22 cellular contexts compared by ENCODE assay signal in the genomic region with DNA sequence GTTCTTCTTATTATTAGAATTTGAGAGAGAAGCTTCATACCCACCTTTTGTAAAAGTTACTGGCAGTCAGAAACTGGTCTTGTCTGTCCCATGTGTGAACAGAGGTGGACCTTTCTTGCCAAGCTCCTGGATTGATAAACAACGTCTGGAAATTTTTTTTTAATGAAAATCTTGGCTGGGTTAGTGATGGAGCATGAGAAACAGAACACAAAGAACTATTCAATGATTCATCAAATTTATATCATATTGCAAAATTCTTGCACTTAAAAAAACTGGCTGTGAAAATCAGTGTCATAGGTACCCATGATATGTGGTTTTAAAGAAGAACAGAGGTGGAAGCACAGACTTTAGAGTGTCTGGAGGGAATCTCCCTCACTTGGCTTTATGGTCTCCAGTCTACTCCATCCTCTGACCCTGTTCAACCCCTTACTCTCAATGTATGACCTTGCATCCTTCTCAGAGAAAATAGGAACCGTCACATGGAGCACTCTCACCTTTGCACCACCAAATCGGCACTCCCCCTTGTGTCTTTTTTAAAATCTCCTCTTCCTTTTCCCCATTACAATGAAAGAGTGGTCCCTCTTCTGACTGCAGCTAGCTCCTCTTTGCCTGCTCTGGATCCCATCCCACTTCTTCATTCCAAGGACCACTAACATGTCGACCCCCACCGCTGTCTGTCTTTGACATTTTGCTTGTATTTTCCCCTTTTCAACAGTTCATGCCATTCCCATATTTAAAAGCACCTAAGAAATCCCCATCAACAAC. TPM values are rescaled to one million over a fixed set of nuclear protein-coding genes. Genes with fewer than 3 reads are reported as not detected.
DNase-seq lines count a peak whose midpoint lies in the region; ATAC-seq and TF ChIP-seq lines count a peak whose summit lies in the region.
"Had no signal": no experiment of that assay in that cellular context is flagged by ENCODE, and none has a peak within 500 bp of the region (broad histone marks: within the 10 kb centered on the region; RNA-seq: fewer than 3 reads in every experiment).

No MANE protein-coding gene starts in this region.

- H3K56ac ChIP-seq in IMR-90 (ENCODE audit: extremely low read depth, insufficient read depth, low read length), result no peak overlapping the region

- no peak overlapping the region for H2BK20ac ChIP-seq in IMR-90 (ENCODE audit: low read depth, low read length)

- TF ChIP-seq CTCF in IMR-90 (conservative IDR thresholded peaks at IDR 0.05; ENCODE audit: low read depth, low read length), result no peak
- no peak for TF ChIP-seq CTCF in coronary artery (IDR thresholded peaks at IDR 0.05)
- TF ChIP-seq CTCF in testis (IDR thresholded peaks at IDR 0.05), result no peak

- no peak overlapping the region for H2BK15ac ChIP-seq in IMR-90 (ENCODE audit: low read depth, low read length)

- no peaks in the 10 kb centered on the region for H4K20me1 ChIP-seq in IMR-90 (ENCODE audit: insufficient read depth, low read length)

- no peaks in the 10 kb centered on the region for H3K79me1 ChIP-seq in IMR-90 (ENCODE audit: low read depth in 1 of 2, low read length in 2 of 2)

- H2BK5ac ChIP-seq in IMR-90 (ENCODE audit: low read depth, low read length, poor library complexity, severe bottlenecking), result no peak overlapping the region

- BruUV-seq in IMR-90 (replicated peaks; lab: Mats Ljungman, UMichigan), result no TSS peak

- no peak overlapping the region for H2AFZ ChIP-seq in IMR-90 (replicated peaks; ENCODE audit: low read length, poor library complexity)

- in situ Hi-C loops in IMR-90 (cut with MboI; ENCODE audit: low sequenced_read_pairs), result no loop called here

- H4K5ac ChIP-seq in IMR-90 (ENCODE audit: low read depth, low read length), result no peak overlapping the region

- H3K14ac ChIP-seq in IMR-90 (replicated peaks; ENCODE audit: low read depth, low read length), result no peak overlapping the region

- TF ChIP-seq POLR2A in IMR-90 (IDR thresholded peaks at IDR 0.05; ENCODE audit: low read depth, low read length) (no peak), testis (IDR thresholded peaks at IDR 0.05) (no peak)

- H3K36me3 ChIP-seq in IMR-90 (ENCODE audit: control insufficient read depth, insufficient read depth, low read length) (no peaks in the 10 kb centered on the region), muscle layer of duodenum (ENCODE audit: control insufficient read depth in 1 of 2, insufficient read depth in 2 of 2, low read length in 2 of 2) (no peaks in the 10 kb centered on the region), testis (ENCODE audit: low read depth, missing control alignments) (no peaks in the 10 kb centered on the region)
- H3K36me3 ChIP-seq: heart left ventricle had no signal

- no peak overlapping the region for H3K4me2 ChIP-seq in IMR-90 (ENCODE audit: low read depth, low read length)

- POLR2A ChIA-PET in IMR-90 (lab: Charles Lee; ENCODE audit: unreplicated experiment), result no interaction called here

- ATAC-seq in IMR-90 (ENCODE audit: low read depth) (no peak), GM18867 (IDR thresholded peaks at IDR 0.05; ENCODE audit: unreplicated experiment) (no peak), HG03520 (IDR thresholded peaks at IDR 0.05; ENCODE audit: unreplicated experiment) (no peak)
- ATAC-seq: stimulated activated effector memory CD8-positive, alpha-beta T cell treated with anti-CD3 and anti-CD28 coated beads, Interleukin-12 subunit alpha, Interleukin-12 subunit beta, amount 100 ng/mL, for 72 hours had no signal

- peak; percentile 67 for DNase-seq in IMR-90
- DNase-seq in coronary artery (ENCODE audit: low spot score), result peak; percentile 33
- DNase-seq in testis, result no peak
- no peak for DNase-seq in activated CD4-positive, alpha-beta T cell treated with anti-CD3 and anti-CD28 coated beads, Interleukin-2, amount 50 U/mL, for 1 hour
- DNase-seq in Kasumi-1 (lab: John Stamatoyannopoulos, UW), result no peak
- DNase-seq: activated CD4-positive, CD25-positive, alpha-beta regulatory T cell treated with anti-CD3 and anti-CD28 coated beads, Interleukin-2, amount 50 U/mL, for 72 hours; activated CD8-positive, alpha-beta memory T cell treated with anti-CD3 and anti-CD28 coated beads, Interleukin-2, amount 50 U/mL, for 48 hours; activated naive CD4-positive, alpha-beta T cell treated with Interleukin-2 at 50 U/mL for 16 hours; C1 segment of cervical spinal cord; DMS53; effector memory CD4-positive, alpha-beta T cell; H7; heart left ventricle; kidney; naive B cell; NCI-H748 treated with DMSO at 0.1 percent for 48 hours; RPMI8226; T-helper 2 cell had no signal

- no peak for TF ChIP-seq RAD21 in IMR-90 (IDR thresholded peaks at IDR 0.05; ENCODE audit: low read length)

- no peak overlapping the region for H3K4me3 ChIP-seq in IMR-90 (ENCODE audit: insufficient read depth, low read depth, low read length)
- H3K4me3 ChIP-seq in coronary artery, result no peak overlapping the region
- H3K4me3 ChIP-seq in muscle layer of duodenum (ENCODE audit: low read depth in 1 of 2, low read length in 2 of 2), result no peak overlapping the region
- no peak overlapping the region for H3K4me3 ChIP-seq in testis
- H3K4me3 ChIP-seq: heart left ventricle had no signal

- intact Hi-C loops in IMR-90 (cut with micrococcal nuclease) (no loop called here), testis (cut with DNase I; ENCODE audit: low total_unique reads) (no loop called here)

- dilution Hi-C loops in IMR-90 (cut with HindIII; ENCODE audit: low sequenced_read_pairs, unreplicated experiment), result no loop called here

- H3K18ac ChIP-seq in IMR-90 (ENCODE audit: low read depth, low read length), result no peak overlapping the region

- H3K23ac ChIP-seq in IMR-90 (ENCODE audit: low read depth, low read length), result no peak overlapping the region

- no peak overlapping the region for H3K9ac ChIP-seq in IMR-90 (ENCODE audit: low read depth, low read length)

- H2BK120ac ChIP-seq in IMR-90 (ENCODE audit: low read depth, low read length), result no peak overlapping the region

- CTCF ChIA-PET in IMR-90 (lab: Yijun Ruan, JAX), result no interaction called here

- no peak overlapping the region for H3K27ac ChIP-seq in IMR-90 (ENCODE audit: insufficient read depth, low read length)
- peak overlapping the region in 1 of 2 donors; percentile 47 for H3K27ac ChIP-seq in coronary artery
- H3K27ac ChIP-seq in muscle layer of duodenum (ENCODE audit: low read length), result peak overlapping the region; percentile 53
- peak overlapping the region; percentile 50 to 73 for H3K27ac ChIP-seq in testis

- H3K4me1 ChIP-seq in IMR-90 (ENCODE audit: control insufficient read depth, insufficient read depth, low read length) (peaks cover 4% of the 10 kb centered on the region), muscle layer of duodenum (ENCODE audit: control insufficient read depth in 1 of 2, insufficient read depth in 2 of 2, low read length in 2 of 2) (no peaks in the 10 kb centered on the region), testis (no peaks in the 10 kb centered on the region)
- H3K4me1 ChIP-seq: heart left ventricle had no signal

- H2AK9ac ChIP-seq in IMR-90 (replicated peaks; ENCODE audit: low read depth, low read length, poor library complexity), result no peak overlapping the region

- no peak overlapping the region for H4K8ac ChIP-seq in IMR-90 (ENCODE audit: low read depth in 2 of 2, low read length in 2 of 2)

- no peak overlapping the region for H4K91ac ChIP-seq in IMR-90 (ENCODE audit: insufficient read depth, low read depth, low read length)

- H3K9me1 ChIP-seq in IMR-90 (ENCODE audit: insufficient read depth, low read length), result peaks cover 5% of the 10 kb centered on the region

- H3K27me3 ChIP-seq in IMR-90 (ENCODE audit: control insufficient read depth, insufficient read depth, low read length), result no peaks in the 10 kb centered on the region
- H3K27me3 ChIP-seq in muscle layer of duodenum (ENCODE audit: low read depth, low read length), result no peaks in the 10 kb centered on the region
- H3K27me3 ChIP-seq in testis, result no peaks in the 10 kb centered on the region
- H3K27me3 ChIP-seq: heart left ventricle had no signal

- H2AK5ac ChIP-seq in IMR-90 (ENCODE audit: low read depth, low read length), result no peak overlapping the region

- H3K9me3 ChIP-seq in IMR-90 (ENCODE audit: control insufficient read depth, insufficient read depth, low read length) (peaks cover 9% of the 10 kb centered on the region), muscle layer of duodenum (ENCODE audit: control insufficient read depth in 1 of 2, low read length in 2 of 2) (peaks cover 12 to 15% of the 10 kb centered on the region in 2 donors), testis (no peaks in the 10 kb centered on the region)

- WGBS in IMR-90 (ENCODE audit: extremely low coverage in 2 of 2, insufficient read length in 1 of 2), 2 experiments, result 94% methylated on average over 4 of the region's 5 CpGs; no CpG with 5 or more reads in 1 of the 2 experiments
- WGBS in testis, 2 donors, result 70 to 81% methylated on average over 5 of the region's 5 CpGs

- H3K4ac ChIP-seq in IMR-90 (ENCODE audit: low read depth, low read length), result no peak overlapping the region

TF ChIP-seq in IMR-90, 13 proteins besides CTCF, POLR2A, EP300 and RAD21:
- TF ChIP-seq CHD1 (IDR thresholded peaks at IDR 0.05; ENCODE audit: low read depth, low read length) (no peak), MAZ (IDR thresholded peaks at IDR 0.05; ENCODE audit: borderline replicate concordance, low read depth, low read length) (no peak), USF2 (IDR thresholded peaks at IDR 0.05; ENCODE audit: low read depth, low read length) (no peak), FOS (IDR thresholded peaks at IDR 0.05; ENCODE audit: low read depth, low read length) (0 out of 2 replicates have a peak, but pooled peaks have one; percentile 29), CEBPB (IDR thresholded peaks at IDR 0.05; ENCODE audit: low read depth, low read length) (peak; percentile 65)
TF ChIP-seq in IMR-90: peak in this region for 2.

RNA-seq across cellular contexts. Expression of gene COPS8, which starts 58.2 kb away (rescaled TPM):
- total RNA-seq in IMR-90 (2012; rRNA removed) (47.0 and 61.4 TPM in 2 replicates), testis (100 to 1,000 TPM; 104 to 117 TPM)
- polyA plus RNA-seq in IMR-90 (2012; rRNA removed) (58.5 and 64.9 TPM in 2 replicates), testis (ENCODE audit: insufficient read depth, low read depth, low replicate concordance) (108 TPM)
- polyA plus RNA-seq in IMR-90 (2012; cell fraction: cytosol; rRNA removed), result 24.6 and 26.5 TPM in 2 replicates
- polyA plus RNA-seq in IMR-90 (2012; cell fraction: nucleus; rRNA removed; ENCODE audit: low replicate concordance), result 5.9 and 48.0 TPM in 2 replicates

Comparison
In these comparisons a context has a peak if more than half of its experiments do, and no peak if none do; other contexts are left out.
1. DNase-seq: peak in IMR-90 (single experiment) and coronary artery (single experiment); none in testis (single experiment), activated CD4-positive, alpha-beta T cell treated with anti-CD3 and anti-CD28 coated beads, Interleukin-2, amount 50 U/mL, for 1 hour (single experiment) and Kasumi-1 (0 of 2).